ENCODE assay signal across 1 cellular context in the genomic region with DNA sequence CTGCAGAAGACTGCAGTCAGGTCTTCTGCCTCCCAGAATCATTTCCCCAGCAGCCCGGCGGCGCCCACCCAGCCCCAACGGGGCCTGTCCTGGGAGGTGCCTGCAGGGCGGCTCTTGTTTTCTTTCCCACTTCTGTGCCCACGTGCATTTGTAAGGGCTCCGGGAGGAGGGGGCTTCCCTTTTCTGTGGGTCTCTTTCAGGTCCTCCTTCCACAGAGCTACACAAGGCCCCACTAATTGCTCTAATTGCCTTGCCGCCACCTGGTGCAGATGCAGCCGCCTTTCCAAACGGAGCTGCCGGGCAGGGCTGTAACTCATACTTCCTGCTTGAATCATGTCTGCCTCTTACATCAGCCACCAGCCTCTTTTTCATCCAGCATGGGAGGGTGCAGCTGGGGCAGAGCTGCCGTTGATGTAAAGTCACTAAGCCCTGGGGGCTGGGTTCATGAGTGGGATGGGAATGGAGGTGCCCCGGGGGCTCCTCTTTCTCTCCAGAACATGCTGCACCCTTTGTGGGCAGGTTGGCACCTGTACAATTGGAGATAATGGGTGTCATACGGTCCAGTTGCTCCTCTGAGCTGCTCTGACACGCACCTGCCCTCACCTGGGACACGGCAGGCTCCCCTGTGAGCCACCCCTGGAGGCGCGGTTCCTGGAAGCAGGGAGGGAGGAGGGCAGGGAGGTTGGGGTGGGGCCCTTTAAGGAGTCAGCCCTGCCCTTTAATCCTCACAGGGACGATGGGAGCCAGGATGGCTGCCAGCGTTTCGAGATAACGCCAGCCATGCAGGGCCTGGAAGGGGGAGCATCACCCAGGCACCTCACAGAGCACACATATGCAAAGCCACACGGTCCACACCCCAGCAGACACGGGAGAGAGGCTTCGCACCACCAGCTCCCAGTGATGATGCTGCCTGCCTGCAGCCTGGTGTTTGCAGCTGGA.
A peak's percentile ranks its signal among the peaks of the same experiment; 100 is the strongest.
TF ChIP-seq lines count a peak whose summit lies in the region.

No MANE protein-coding gene starts in this region.

TF ChIP-seq in K562, 482 proteins besides CTCF, POLR2A, EP300 and RAD21 (continued from another document and continues in another):
- TF ChIP-seq AFF1 (IDR thresholded peaks at IDR 0.05; ENCODE audit: low read depth in 1 of 2, partially characterized antibody in 2 of 2) (peak; percentile 34 to 49), ZNF24 (IDR thresholded peaks at IDR 0.05) (peak; percentile 20; the same call in 1 of the 2 replicates), SNAPC5 (CRISPR knock-in tag; IDR thresholded peaks at IDR 0.05) (no peak), XRCC4 (IDR thresholded peaks at IDR 0.05; ENCODE audit: extremely low read depth, insufficient read depth, insufficient read length) (no peak), NCOA1 (IDR thresholded peaks at IDR 0.05; ENCODE audit: low read depth) (no peak; the same call in 1 of the 2 replicates), ELF1 (tag; IDR thresholded peaks at IDR 0.05) (peak; percentile 74), KLF16 (IDR thresholded peaks at IDR 0.05) (peak; percentile 13; the same call in 1 of the 2 replicates), ZBTB17 (CRISPR knock-in tag; IDR thresholded peaks at IDR 0.05) (peak; percentile 60; the same call in 1 of the 2 replicates), ZNF311 (CRISPR knock-in tag; IDR thresholded peaks at IDR 0.05) (0 out of 2 replicates have a peak, but pooled peaks have one; percentile 69), SMAD4 (CRISPR knock-in tag; conservative IDR thresholded peaks at IDR 0.05) (peak; percentile 89), PYGO2 (tag; IDR thresholded peaks at IDR 0.05) (peak; percentile 36; the same call in 1 of the 2 replicates), SIX5 (IDR thresholded peaks at IDR 0.05; ENCODE audit: borderline replicate concordance in 1 of 2, insufficient read depth in 1 of 2, low read depth in 1 of 2, low read length in 2 of 2) (no peak), MCM3 (IDR thresholded peaks at IDR 0.05) (no peak), NFRKB (IDR thresholded peaks at IDR 0.05; ENCODE audit: low read depth) (peak; percentile 89; the same call in 1 of the 2 replicates), YY1 (IDR thresholded peaks at IDR 0.05; ENCODE audit: borderline replicate concordance in 1 of 3, control insufficient read depth in 1 of 3, extremely low read depth in 1 of 3, insufficient read depth in 3 of 3, insufficient read length in 1 of 3, insufficient replicate concordance in 2 of 3, low read depth in 1 of 3, low read length in 2 of 3) (peak in 1 of 3 experiments; percentile 61), RNF219 (CRISPR knock-in tag; IDR thresholded peaks at IDR 0.05) (no peak), TRIM24 (IDR thresholded peaks at IDR 0.05) (peak; percentile 88 to 93), TARDBP (IDR thresholded peaks at IDR 0.05) (0 out of 2 replicates have a peak, but pooled peaks have one; percentile 29), KDM5B (IDR thresholded peaks at IDR 0.05; ENCODE audit: insufficient replicate concordance, low read depth, low read length) (peak; percentile 55), TGIF2 (CRISPR knock-in tag; IDR thresholded peaks at IDR 0.05) (no peak)
- TF ChIP-seq, protein P1, sequence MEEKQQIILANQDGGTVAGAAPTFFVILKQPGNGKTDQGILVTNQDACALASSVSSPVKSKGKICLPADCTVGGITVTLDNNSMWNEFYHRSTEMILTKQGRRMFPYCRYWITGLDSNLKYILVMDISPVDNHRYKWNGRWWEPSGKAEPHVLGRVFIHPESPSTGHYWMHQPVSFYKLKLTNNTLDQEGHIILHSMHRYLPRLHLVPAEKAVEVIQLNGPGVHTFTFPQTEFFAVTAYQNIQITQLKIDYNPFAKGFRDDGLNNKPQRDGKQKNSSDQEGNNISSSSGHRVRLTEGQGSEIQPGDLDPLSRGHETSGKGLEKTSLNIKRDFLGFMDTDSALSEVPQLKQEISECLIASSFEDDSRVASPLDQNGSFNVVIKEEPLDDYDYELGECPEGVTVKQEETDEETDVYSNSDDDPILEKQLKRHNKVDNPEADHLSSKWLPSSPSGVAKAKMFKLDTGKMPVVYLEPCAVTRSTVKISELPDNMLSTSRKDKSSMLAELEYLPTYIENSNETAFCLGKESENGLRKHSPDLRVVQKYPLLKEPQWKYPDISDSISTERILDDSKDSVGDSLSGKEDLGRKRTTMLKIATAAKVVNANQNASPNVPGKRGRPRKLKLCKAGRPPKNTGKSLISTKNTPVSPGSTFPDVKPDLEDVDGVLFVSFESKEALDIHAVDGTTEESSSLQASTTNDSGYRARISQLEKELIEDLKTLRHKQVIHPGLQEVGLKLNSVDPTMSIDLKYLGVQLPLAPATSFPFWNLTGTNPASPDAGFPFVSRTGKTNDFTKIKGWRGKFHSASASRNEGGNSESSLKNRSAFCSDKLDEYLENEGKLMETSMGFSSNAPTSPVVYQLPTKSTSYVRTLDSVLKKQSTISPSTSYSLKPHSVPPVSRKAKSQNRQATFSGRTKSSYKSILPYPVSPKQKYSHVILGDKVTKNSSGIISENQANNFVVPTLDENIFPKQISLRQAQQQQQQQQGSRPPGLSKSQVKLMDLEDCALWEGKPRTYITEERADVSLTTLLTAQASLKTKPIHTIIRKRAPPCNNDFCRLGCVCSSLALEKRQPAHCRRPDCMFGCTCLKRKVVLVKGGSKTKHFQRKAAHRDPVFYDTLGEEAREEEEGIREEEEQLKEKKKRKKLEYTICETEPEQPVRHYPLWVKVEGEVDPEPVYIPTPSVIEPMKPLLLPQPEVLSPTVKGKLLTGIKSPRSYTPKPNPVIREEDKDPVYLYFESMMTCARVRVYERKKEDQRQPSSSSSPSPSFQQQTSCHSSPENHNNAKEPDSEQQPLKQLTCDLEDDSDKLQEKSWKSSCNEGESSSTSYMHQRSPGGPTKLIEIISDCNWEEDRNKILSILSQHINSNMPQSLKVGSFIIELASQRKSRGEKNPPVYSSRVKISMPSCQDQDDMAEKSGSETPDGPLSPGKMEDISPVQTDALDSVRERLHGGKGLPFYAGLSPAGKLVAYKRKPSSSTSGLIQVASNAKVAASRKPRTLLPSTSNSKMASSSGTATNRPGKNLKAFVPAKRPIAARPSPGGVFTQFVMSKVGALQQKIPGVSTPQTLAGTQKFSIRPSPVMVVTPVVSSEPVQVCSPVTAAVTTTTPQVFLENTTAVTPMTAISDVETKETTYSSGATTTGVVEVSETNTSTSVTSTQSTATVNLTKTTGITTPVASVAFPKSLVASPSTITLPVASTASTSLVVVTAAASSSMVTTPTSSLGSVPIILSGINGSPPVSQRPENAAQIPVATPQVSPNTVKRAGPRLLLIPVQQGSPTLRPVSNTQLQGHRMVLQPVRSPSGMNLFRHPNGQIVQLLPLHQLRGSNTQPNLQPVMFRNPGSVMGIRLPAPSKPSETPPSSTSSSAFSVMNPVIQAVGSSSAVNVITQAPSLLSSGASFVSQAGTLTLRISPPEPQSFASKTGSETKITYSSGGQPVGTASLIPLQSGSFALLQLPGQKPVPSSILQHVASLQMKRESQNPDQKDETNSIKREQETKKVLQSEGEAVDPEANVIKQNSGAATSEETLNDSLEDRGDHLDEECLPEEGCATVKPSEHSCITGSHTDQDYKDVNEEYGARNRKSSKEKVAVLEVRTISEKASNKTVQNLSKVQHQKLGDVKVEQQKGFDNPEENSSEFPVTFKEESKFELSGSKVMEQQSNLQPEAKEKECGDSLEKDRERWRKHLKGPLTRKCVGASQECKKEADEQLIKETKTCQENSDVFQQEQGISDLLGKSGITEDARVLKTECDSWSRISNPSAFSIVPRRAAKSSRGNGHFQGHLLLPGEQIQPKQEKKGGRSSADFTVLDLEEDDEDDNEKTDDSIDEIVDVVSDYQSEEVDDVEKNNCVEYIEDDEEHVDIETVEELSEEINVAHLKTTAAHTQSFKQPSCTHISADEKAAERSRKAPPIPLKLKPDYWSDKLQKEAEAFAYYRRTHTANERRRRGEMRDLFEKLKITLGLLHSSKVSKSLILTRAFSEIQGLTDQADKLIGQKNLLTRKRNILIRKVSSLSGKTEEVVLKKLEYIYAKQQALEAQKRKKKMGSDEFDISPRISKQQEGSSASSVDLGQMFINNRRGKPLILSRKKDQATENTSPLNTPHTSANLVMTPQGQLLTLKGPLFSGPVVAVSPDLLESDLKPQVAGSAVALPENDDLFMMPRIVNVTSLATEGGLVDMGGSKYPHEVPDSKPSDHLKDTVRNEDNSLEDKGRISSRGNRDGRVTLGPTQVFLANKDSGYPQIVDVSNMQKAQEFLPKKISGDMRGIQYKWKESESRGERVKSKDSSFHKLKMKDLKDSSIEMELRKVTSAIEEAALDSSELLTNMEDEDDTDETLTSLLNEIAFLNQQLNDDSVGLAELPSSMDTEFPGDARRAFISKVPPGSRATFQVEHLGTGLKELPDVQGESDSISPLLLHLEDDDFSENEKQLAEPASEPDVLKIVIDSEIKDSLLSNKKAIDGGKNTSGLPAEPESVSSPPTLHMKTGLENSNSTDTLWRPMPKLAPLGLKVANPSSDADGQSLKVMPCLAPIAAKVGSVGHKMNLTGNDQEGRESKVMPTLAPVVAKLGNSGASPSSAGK (IDR thresholded peaks at IDR 0.05): peak; percentile 72
